In genomic region chr7:104979167-104979841, GRCh38 we compare ENCODE assay signal across 9 cellular contexts. TPM values are rescaled to one million over a fixed set of nuclear protein-coding genes. Genes with fewer than 3 reads are reported as not detected.
DNase-seq lines count a peak whose midpoint lies in the region; ATAC-seq lines count a peak whose summit lies in the region.
"Had no signal": no experiment of that assay in that cellular context is flagged by ENCODE, and none has a peak within 500 bp of the region (broad histone marks: within the 10 kb centered on the region; RNA-seq: fewer than 3 reads in every experiment).

No MANE protein-coding gene starts in this region.

- DNase-seq in activated CD8-positive, alpha-beta T cell treated with anti-CD3 and anti-CD28 coated beads, Interleukin-2, amount 10 ng/mL, durations not matched to agents 7 days and 5 days: peak; percentile 18
- peak; percentile 28 for DNase-seq in hepatic stellate cell (ENCODE audit: low spot score)
- no peak for DNase-seq in UCSD-AML1 (lab: John Stamatoyannopoulos, UW; ENCODE audit: unreplicated experiment)
- DNase-seq in LoVo (ENCODE audit: low spot score): no peak
- DNase-seq in NCI-H345 (lab: John Stamatoyannopoulos, UW): no peak

- H3K27me3 Mint-ChIP-seq in activated CD8-positive, alpha-beta T cell treated with anti-CD3 and anti-CD28 coated beads, Interleukin-2, amount 10 ng/mL, durations not matched to agents 7 days and 5 days (ENCODE audit: low read depth): no peaks in the 10 kb centered on the region
- H3K27me3 Mint-ChIP-seq in stimulated activated memory B cell treated with anti-CD40 and anti-IgM and Interleukin-4, amounts not matched to agents 10 μg/mL and 1 μg/mL and 100 μg/mL, for 72 hours: no peaks in the 10 kb centered on the region

- peak overlapping the region; percentile 15 for H3K9ac ChIP-seq in HUES6 (ENCODE audit: low read length)

- no peaks in the 10 kb centered on the region for H3K27me3 ChIP-seq in HUES6 (ENCODE audit: control insufficient read depth, insufficient read depth, low read length)

- H3K36me3 Mint-ChIP-seq in activated CD8-positive, alpha-beta T cell treated with anti-CD3 and anti-CD28 coated beads, Interleukin-2, amount 10 ng/mL, durations not matched to agents 7 days and 5 days (ENCODE audit: low read depth): peaks cover 11% of the 10 kb centered on the region
- H3K36me3 Mint-ChIP-seq in stimulated activated memory B cell treated with anti-CD40 and anti-IgM and Interleukin-4, amounts not matched to agents 10 μg/mL and 1 μg/mL and 100 μg/mL, for 72 hours: peaks cover 2% of the 10 kb centered on the region

- H3K27ac Mint-ChIP-seq in activated CD8-positive, alpha-beta T cell treated with anti-CD3 and anti-CD28 coated beads, Interleukin-2, amount 10 ng/mL, durations not matched to agents 7 days and 5 days: no peak overlapping the region
- H3K27ac Mint-ChIP-seq in stimulated activated memory B cell treated with anti-CD40 and anti-IgM and Interleukin-4, amounts not matched to agents 10 μg/mL and 1 μg/mL and 100 μg/mL, for 72 hours: peak overlapping the region; percentile 15

- ATAC-seq in activated CD8-positive, alpha-beta T cell treated with anti-CD3 and anti-CD28 coated beads, Interleukin-2, amount 10 ng/mL, durations not matched to agents 7 days and 5 days: no peak
- no peak for ATAC-seq in stimulated activated memory B cell treated with anti-CD40 and anti-IgM and Interleukin-4, amounts not matched to agents 10 μg/mL and 1 μg/mL and 100 μg/mL, for 72 hours
- ATAC-seq in GM19397 (IDR thresholded peaks at IDR 0.05; ENCODE audit: unreplicated experiment): no peak

- H3K9me3 Mint-ChIP-seq in activated CD8-positive, alpha-beta T cell treated with anti-CD3 and anti-CD28 coated beads, Interleukin-2, amount 10 ng/mL, durations not matched to agents 7 days and 5 days (ENCODE audit: insufficient read depth): no peaks in the 10 kb centered on the region
- no peaks in the 10 kb centered on the region for H3K9me3 Mint-ChIP-seq in stimulated activated memory B cell treated with anti-CD40 and anti-IgM and Interleukin-4, amounts not matched to agents 10 μg/mL and 1 μg/mL and 100 μg/mL, for 72 hours

- no peak overlapping the region for H3K4me3 ChIP-seq in HUES6 (ENCODE audit: low read depth, low read length)
- H3K4me3 ChIP-seq: mucosa of descending colon had no signal

- H3K4me3 Mint-ChIP-seq in activated CD8-positive, alpha-beta T cell treated with anti-CD3 and anti-CD28 coated beads, Interleukin-2, amount 10 ng/mL, durations not matched to agents 7 days and 5 days: no peak overlapping the region
- H3K4me3 Mint-ChIP-seq in stimulated activated memory B cell treated with anti-CD40 and anti-IgM and Interleukin-4, amounts not matched to agents 10 μg/mL and 1 μg/mL and 100 μg/mL, for 72 hours: no peak overlapping the region

- peak overlapping the region; percentile 63; the same call in 1 of the 2 replicates for H3K27ac ChIP-seq in HUES6 (ENCODE audit: low read depth, low read length)

- H3K4me1 ChIP-seq in HUES6 (ENCODE audit: control insufficient read depth, insufficient read depth, low read length): peaks cover 55% of the 10 kb centered on the region

- peaks cover 36% of the 10 kb centered on the region for H3K4me1 Mint-ChIP-seq in activated CD8-positive, alpha-beta T cell treated with anti-CD3 and anti-CD28 coated beads, Interleukin-2, amount 10 ng/mL, durations not matched to agents 7 days and 5 days (ENCODE audit: low read depth)
- H3K4me1 Mint-ChIP-seq in stimulated activated memory B cell treated with anti-CD40 and anti-IgM and Interleukin-4, amounts not matched to agents 10 μg/mL and 1 μg/mL and 100 μg/mL, for 72 hours: peaks cover 24% of the 10 kb centered on the region

- CTCF ChIA-PET in activated CD8-positive, alpha-beta T cell treated with anti-CD3 and anti-CD28 coated beads, Interleukin-2, amount 10 ng/mL, durations not matched to agents 7 days and 5 days (lab: Charles Lee): interaction anchor here (0.7 to 7.5 kb wide), 10 partner anchors 11 to 365 kb away, joined by 3 to 86 read pairs (median 5); no protein-coding TSS in a partner anchor

- POLR2A ChIA-PET in activated CD8-positive, alpha-beta T cell treated with anti-CD3 and anti-CD28 coated beads, Interleukin-2, amount 10 ng/mL, durations not matched to agents 7 days and 5 days (lab: Charles Lee): interaction anchor here (0.8 to 10.9 kb wide), 5 partner anchors 9 to 39 kb away, joined by 3 to 373 read pairs (median 6); partner anchors contain the start of gene KMT2E

- H3K9me3 ChIP-seq in HUES6 (ENCODE audit: control insufficient read depth, insufficient read depth, low read depth, low read length): no peaks in the 10 kb centered on the region
- H3K9me3 ChIP-seq: mucosa of descending colon had no signal

- H3K36me3 ChIP-seq in HUES6 (ENCODE audit: control insufficient read depth, insufficient read depth, low read length): no peaks in the 10 kb centered on the region

RNA-seq across cellular contexts. Expression of gene KMT2E, which starts 34.7 kb away (rescaled TPM):
- total RNA-seq in activated CD8-positive, alpha-beta T cell treated with anti-CD3 and anti-CD28 coated beads, Interleukin-2, amount 10 ng/mL, durations not matched to agents 7 days and 5 days: 100 to 1,000 TPM in 1 of 2 experiments, 10 to 100 TPM in 1; 95.1 to 105 TPM

Comparison
In these comparisons a context has a peak if more than half of its experiments do, and no peak if none do; other contexts are left out.
1. DNase-seq: peak in activated CD8-positive, alpha-beta T cell treated with anti-CD3 and anti-CD28 coated beads, Interleukin-2, amount 10 ng/mL, durations not matched to agents 7 days and 5 days (single experiment) and hepatic stellate cell (single experiment); none in UCSD-AML1 (single experiment), LoVo (single experiment) and NCI-H345 (single experiment).